Comparison of ENCODE assay signal across 21 cellular contexts in the genomic region with DNA sequence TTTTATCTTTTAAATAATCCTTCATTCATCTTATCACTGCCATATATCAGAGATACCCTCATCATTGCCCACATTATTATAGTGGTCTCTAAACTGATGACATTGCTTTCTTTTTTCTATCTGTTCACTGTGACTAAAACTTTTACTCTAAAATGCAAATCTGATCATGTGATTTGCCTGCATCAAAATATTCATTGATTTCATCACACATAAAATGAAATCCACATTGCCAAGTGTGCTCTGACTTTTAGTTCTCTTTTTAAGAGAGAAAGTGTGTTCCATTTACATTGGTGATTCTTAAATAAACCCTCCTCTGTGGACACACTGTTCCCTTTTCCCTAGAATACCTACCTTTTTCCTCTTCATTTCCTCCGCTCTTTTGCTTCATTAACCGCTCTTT. TPM values are rescaled to one million over a fixed set of nuclear protein-coding genes. Genes with fewer than 3 reads are reported as not detected.
DNase-seq lines count a peak whose midpoint lies in the region; ATAC-seq and TF ChIP-seq lines count a peak whose summit lies in the region.
"Had no signal": no experiment of that assay in that cellular context is flagged by ENCODE, and none has a peak within 500 bp of the region (broad histone marks: within the 10 kb centered on the region; RNA-seq: fewer than 3 reads in every experiment).

No MANE protein-coding gene starts in this region.

- H3K27me3 Mint-ChIP-seq in T-helper 2 cell treated with Interferon-gamma antibody and Interleukin-4, amounts not matched to agents 5 μg/mL and 100 μg/mL, for 36 hours (ENCODE audit: low read depth): no peaks in the 10 kb centered on the region
- H3K27me3 Mint-ChIP-seq in activated B cell treated with CpG ODN at 0.5 μM for 24 hours: no peaks in the 10 kb centered on the region
- no peaks in the 10 kb centered on the region for H3K27me3 Mint-ChIP-seq in natural killer cell (ENCODE audit: low read depth in 2 of 2)

- H3K4me3 Mint-ChIP-seq in T-helper 2 cell treated with Interferon-gamma antibody and Interleukin-4, amounts not matched to agents 5 μg/mL and 100 μg/mL, for 36 hours: no peak overlapping the region
- peak overlapping the region; percentile 54 for H3K4me3 Mint-ChIP-seq in activated B cell treated with CpG ODN at 0.5 μM for 24 hours
- H3K4me3 Mint-ChIP-seq in natural killer cell: peak overlapping the region; percentile 10

- peaks cover 59% of the 10 kb centered on the region for H4K20me1 ChIP-seq in DOHH2 (ENCODE audit: control insufficient read depth, insufficient read depth, low read depth, low read length)

- H3K36me3 Mint-ChIP-seq in T-helper 2 cell treated with Interferon-gamma antibody and Interleukin-4, amounts not matched to agents 5 μg/mL and 100 μg/mL, for 36 hours (ENCODE audit: low read depth): peaks cover 30% of the 10 kb centered on the region
- H3K36me3 Mint-ChIP-seq in activated B cell treated with CpG ODN at 0.5 μM for 24 hours (ENCODE audit: low read depth) (peaks cover 76% of the 10 kb centered on the region), natural killer cell (peaks cover 16% of the 10 kb centered on the region)

- intact Hi-C loops in activated B cell treated with CpG ODN at 0.5 μM for 24 hours (cut with micrococcal nuclease) (no loop called here), natural killer cell (cut with micrococcal nuclease) (no loop called here), ascending aorta (cut with DNase I) (loop anchor here (10.0 kb wide), 2 partner anchors 256 to 586 kb away; a partner anchor contains a TSS), esophagus squamous epithelium (cut with DNase I) (loop anchor here (10.0 kb wide), 1 partner anchor 106 kb away; no protein-coding TSS in a partner anchor)

- CTCF ChIA-PET in activated B cell treated with CpG ODN at 0.5 μM for 24 hours (lab: Charles Lee): no interaction called here

- H3K27ac ChIP-seq in DOHH2 (ENCODE audit: low read depth, low read length): peak overlapping the region; percentile 30
- H3K27ac ChIP-seq in ascending aorta: no peak overlapping the region
- no peak overlapping the region for H3K27ac ChIP-seq in esophagus squamous epithelium
- H3K27ac ChIP-seq: C4-2B, KMS-11, Peyer's patch, psoas muscle, transverse colon had no signal

- TF ChIP-seq CTCF in DOHH2 (IDR thresholded peaks at IDR 0.05; ENCODE audit: low read depth, low read length, poor library complexity, severe bottlenecking) (no peak), activated B cell treated with CpG ODN at 0.5 μM for 24 hours (IDR thresholded peaks at IDR 0.05) (no peak), natural killer cell (IDR thresholded peaks at IDR 0.05) (no peak), ascending aorta (IDR thresholded peaks at IDR 0.05) (no peak), esophagus squamous epithelium (IDR thresholded peaks at IDR 0.05) (no peak)

- peaks cover 50% of the 10 kb centered on the region for H3K4me1 Mint-ChIP-seq in T-helper 2 cell treated with Interferon-gamma antibody and Interleukin-4, amounts not matched to agents 5 μg/mL and 100 μg/mL, for 36 hours (ENCODE audit: low read depth)
- H3K4me1 Mint-ChIP-seq in activated B cell treated with CpG ODN at 0.5 μM for 24 hours (peaks cover 68% of the 10 kb centered on the region), natural killer cell (peaks cover 71 to 77% of the 10 kb centered on the region in 2 donors)

- POLR2A ChIA-PET in activated B cell treated with CpG ODN at 0.5 μM for 24 hours (lab: Charles Lee): interaction anchor here (1.7 to 2.3 kb wide), 2 partner anchors 82 to 106 kb away, joined by 4 to 7 read pairs; no protein-coding TSS in a partner anchor

- no peak for ATAC-seq in activated B cell treated with CpG ODN at 0.5 μM for 24 hours (ENCODE audit: low read depth)
- ATAC-seq in natural killer cell: no peak
- ATAC-seq: esophagus mucosa, psoas muscle had no signal

- no peaks in the 10 kb centered on the region for H3K9me2 ChIP-seq in DOHH2 (replicated peaks; ENCODE audit: control insufficient read depth, low read length)

- no peak for TF ChIP-seq POLR2A in esophagus squamous epithelium (IDR thresholded peaks at IDR 0.05)

- peak overlapping the region; percentile 46 for H3K27ac Mint-ChIP-seq in T-helper 2 cell treated with Interferon-gamma antibody and Interleukin-4, amounts not matched to agents 5 μg/mL and 100 μg/mL, for 36 hours
- H3K27ac Mint-ChIP-seq in activated B cell treated with CpG ODN at 0.5 μM for 24 hours: peak overlapping the region; percentile 10
- H3K27ac Mint-ChIP-seq in natural killer cell: peak overlapping the region; percentile 20 to 50

- H3K79me2 ChIP-seq in DOHH2 (ENCODE audit: control insufficient read depth, low read length): peaks cover 99% of the 10 kb centered on the region

- peaks cover 77% of the 10 kb centered on the region for H3K4me1 ChIP-seq in DOHH2 (ENCODE audit: control insufficient read depth, low read length)
- H3K4me1 ChIP-seq in ascending aorta: no peaks in the 10 kb centered on the region
- peaks cover 0 to 48% (median 11%) of the 10 kb centered on the region in 3 donors for H3K4me1 ChIP-seq in esophagus squamous epithelium

- WGBS in esophagus squamous epithelium, 2 donors: 92 to 95% methylated on average over 2 of the region's 2 CpGs

- DNase-seq in T-helper 2 cell treated with Interferon-gamma antibody and Interleukin-4, amounts not matched to agents 5 μg/mL and 100 μg/mL, for 36 hours (ENCODE audit: low spot score): no peak
- DNase-seq in T-helper 2 cell (no peak), activated B cell treated with CpG ODN at 0.5 μM for 24 hours (no peak), natural killer cell (no peak), ascending aorta (ENCODE audit: low spot score in 2 of 2) (no peak), NCI-H446 treated with DMSO at 0.1 percent for 48 hours (lab: John Stamatoyannopoulos, UW) (no peak), esophagus squamous epithelium (lab: John Stamatoyannopoulos, UW) (no peak)
- DNase-seq: 8988T, HCEC 1CT, head of caudate nucleus, NCI-H1417, NCI-H2171 treated with DMSO at 0.1 percent for 48 hours, NCI-H82, Peyer's patch, psoas muscle, transverse colon had no signal

- H3K9me3 ChIP-seq in DOHH2 (ENCODE audit: control insufficient read depth, insufficient read depth, low read length) (no peaks in the 10 kb centered on the region), ascending aorta (no peaks in the 10 kb centered on the region), esophagus squamous epithelium (no peaks in the 10 kb centered on the region)
- H3K9me3 ChIP-seq: Peyer's patch, psoas muscle, transverse colon had no signal

- H3K9me3 Mint-ChIP-seq in T-helper 2 cell treated with Interferon-gamma antibody and Interleukin-4, amounts not matched to agents 5 μg/mL and 100 μg/mL, for 36 hours: no peaks in the 10 kb centered on the region
- H3K9me3 Mint-ChIP-seq in activated B cell treated with CpG ODN at 0.5 μM for 24 hours (no peaks in the 10 kb centered on the region), natural killer cell (no peaks in the 10 kb centered on the region)

- H3F3A ChIP-seq in DOHH2 (ENCODE audit: control insufficient read depth, insufficient read depth): peaks cover 41% of the 10 kb centered on the region

- H3K4me3 ChIP-seq in DOHH2 (ENCODE audit: low read length) (peak overlapping the region; percentile 38), ascending aorta (no peak overlapping the region), esophagus squamous epithelium (no peak overlapping the region)
- H3K4me3 ChIP-seq: lung, Peyer's patch, psoas muscle, transverse colon had no signal

- H3K4me2 ChIP-seq in DOHH2 (ENCODE audit: low read length): peak overlapping the region; percentile 51
- H3K4me2 ChIP-seq: KMS-11 had no signal

- no peaks in the 10 kb centered on the region for H3K27me3 ChIP-seq in DOHH2 (ENCODE audit: control insufficient read depth, low read length)
- no peaks in the 10 kb centered on the region for H3K27me3 ChIP-seq in ascending aorta
- H3K27me3 ChIP-seq in esophagus squamous epithelium: no peaks in the 10 kb centered on the region
- H3K27me3 ChIP-seq: Peyer's patch, transverse colon had no signal

- H3K36me3 ChIP-seq in DOHH2 (ENCODE audit: control insufficient read depth, low read length): peaks cover 95% of the 10 kb centered on the region
- peaks cover 4 to 9% of the 10 kb centered on the region in 2 donors for H3K36me3 ChIP-seq in ascending aorta
- H3K36me3 ChIP-seq in esophagus squamous epithelium: peaks cover 0 to 27% (median 6%) of the 10 kb centered on the region in 3 donors

RNA-seq across cellular contexts. Expression of a gene that starts 7.5 kb away (rescaled TPM):
- total RNA-seq in activated B cell treated with CpG ODN at 0.5 μM for 24 hours: 211 and 238 TPM in 2 replicates
- 100 to 1,000 TPM; 128 to 197 (median 178) TPM for total RNA-seq in natural killer cell
- 5.3 TPM for total RNA-seq in ascending aorta
- total RNA-seq in esophagus squamous epithelium: 10 to 100 TPM; 16.3 to 20.9 (median 16.8) TPM

Comparison
In these comparisons a context has a peak if more than half of its experiments do, and no peak if none do; other contexts are left out.
1. intact Hi-C loops: an anchor here in ascending aorta (10.0 kb wide) and esophagus squamous epithelium (10.0 kb wide); none called in activated B cell treated with CpG ODN at 0.5 μM for 24 hours and natural killer cell.